Comparison of ENCODE assay signal across 16 cellular contexts in the genomic region with DNA sequence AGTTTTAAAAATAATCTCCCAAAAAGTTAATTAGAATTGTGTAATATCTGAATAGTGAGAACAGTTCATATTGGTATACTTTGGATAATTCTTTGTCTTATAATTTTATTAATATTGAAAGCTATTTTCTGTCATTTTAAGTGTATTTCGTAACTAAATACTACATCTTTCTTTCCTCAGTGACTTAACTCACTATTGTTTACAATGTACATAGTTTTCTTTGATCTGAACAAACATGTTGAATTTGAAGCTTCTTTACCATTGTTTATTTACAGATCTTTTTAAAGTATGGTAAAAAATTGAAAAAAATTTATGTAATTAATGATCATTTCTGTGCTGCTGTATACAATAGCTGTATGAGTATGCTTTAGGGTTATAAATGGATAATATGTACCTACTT.
"Had no signal": no experiment of that assay in that cellular context is flagged by ENCODE, and none has a peak within 500 bp of the region (broad histone marks: within the 10 kb centered on the region; RNA-seq: fewer than 3 reads in every experiment).

No MANE protein-coding gene starts in this region.

- H3K27me3 ChIP-seq: foreskin keratinocyte, heart left ventricle, neural progenitor cell, tibial artery had no signal

- H3K27ac Mint-ChIP-seq: activated naive CD8-positive, alpha-beta T cell treated with anti-CD3 and anti-CD28 coated beads, Interleukin-2, amount 10 ng/mL, durations not matched to agents 7 days and 5 days; neural progenitor cell; T-helper 1 cell treated with Interleukin-12 subunit alpha and Interleukin-12 subunit beta and Interleukin-4 antibody, amounts not matched to agents 30 μg/mL and 1 μg/mL, for 36 hours had no signal

- H3K9ac ChIP-seq: neural progenitor cell had no signal

- H3K4me3 ChIP-seq: heart left ventricle, neural progenitor cell, tibial artery had no signal

- DNase-seq: activated CD4-positive, alpha-beta memory T cell treated with anti-CD3 and anti-CD28 coated beads for 36 hours; activated CD4-positive, alpha-beta T cell treated with anti-CD3 and anti-CD28 coated beads for 36 hours; activated gamma-delta T cell treated with Interleukin-2 at 50 U/mL for 16 hours; activated naive CD8-positive, alpha-beta T cell treated with anti-CD3 and anti-CD28 coated beads, Interleukin-2, amount 10 ng/mL, durations not matched to agents 7 days and 5 days; activated T-cell treated with anti-CD3 and anti-CD28 coated beads, Interleukin-2, amount 50 U/mL, for 48 hours; anterior cingulate cortex; cerebellar nuclear complex; effector CD8-positive, alpha-beta T cell; foreskin keratinocyte; heart left ventricle; midbrain; stimulated activated CD4-positive, alpha-beta T cell treated with anti-CD3 and anti-CD28 coated beads, Interleukin-2, amount 100 ng/mL, for 48 hours; tibial artery had no signal

- H3K4me2 ChIP-seq: neural progenitor cell had no signal

- H3K4me1 ChIP-seq: foreskin keratinocyte had no signal

- H3K9me3 ChIP-seq: heart left ventricle, tibial artery had no signal

- ATAC-seq: activated CD4-positive, alpha-beta T cell treated with anti-CD3 and anti-CD28 coated beads for 36 hours; foreskin keratinocyte; heart left ventricle; stimulated activated memory B cell treated with anti-CD40 and anti-IgM and Interleukin-4, amounts not matched to agents 10 μg/mL and 1 μg/mL and 100 μg/mL, for 72 hours had no signal

- H3K27me3 Mint-ChIP-seq: activated CD4-positive, alpha-beta memory T cell treated with anti-CD3 and anti-CD28 coated beads for 36 hours; activated CD4-positive, alpha-beta T cell treated with anti-CD3 and anti-CD28 coated beads for 36 hours; activated naive CD8-positive, alpha-beta T cell treated with anti-CD3 and anti-CD28 coated beads, Interleukin-2, amount 10 ng/mL, durations not matched to agents 7 days and 5 days; stimulated activated memory B cell treated with anti-CD40 and anti-IgM and Interleukin-4, amounts not matched to agents 10 μg/mL and 1 μg/mL and 100 μg/mL, for 72 hours had no signal

- H3K27ac ChIP-seq: foreskin keratinocyte, heart left ventricle, neural progenitor cell, tibial artery had no signal

- H3K9me3 Mint-ChIP-seq: activated CD4-positive, alpha-beta memory T cell treated with anti-CD3 and anti-CD28 coated beads for 36 hours; activated naive CD8-positive, alpha-beta T cell treated with anti-CD3 and anti-CD28 coated beads, Interleukin-2, amount 10 ng/mL, durations not matched to agents 7 days and 5 days; neural progenitor cell; stimulated activated memory B cell treated with anti-CD40 and anti-IgM and Interleukin-4, amounts not matched to agents 10 μg/mL and 1 μg/mL and 100 μg/mL, for 72 hours; T-helper 1 cell treated with Interleukin-12 subunit alpha and Interleukin-12 subunit beta and Interleukin-4 antibody, amounts not matched to agents 30 μg/mL and 1 μg/mL, for 36 hours had no signal

- H3K4me3 Mint-ChIP-seq: activated CD4-positive, alpha-beta memory T cell treated with anti-CD3 and anti-CD28 coated beads for 36 hours; activated CD4-positive, alpha-beta T cell treated with anti-CD3 and anti-CD28 coated beads for 36 hours; activated naive CD8-positive, alpha-beta T cell treated with anti-CD3 and anti-CD28 coated beads, Interleukin-2, amount 10 ng/mL, durations not matched to agents 7 days and 5 days; neural progenitor cell; stimulated activated memory B cell treated with anti-CD40 and anti-IgM and Interleukin-4, amounts not matched to agents 10 μg/mL and 1 μg/mL and 100 μg/mL, for 72 hours; T-helper 1 cell treated with Interleukin-12 subunit alpha and Interleukin-12 subunit beta and Interleukin-4 antibody, amounts not matched to agents 30 μg/mL and 1 μg/mL, for 36 hours had no signal

- H2AFZ ChIP-seq: neural progenitor cell had no signal
